ENCODE assay signal across 1 cellular context in the genomic region with DNA sequence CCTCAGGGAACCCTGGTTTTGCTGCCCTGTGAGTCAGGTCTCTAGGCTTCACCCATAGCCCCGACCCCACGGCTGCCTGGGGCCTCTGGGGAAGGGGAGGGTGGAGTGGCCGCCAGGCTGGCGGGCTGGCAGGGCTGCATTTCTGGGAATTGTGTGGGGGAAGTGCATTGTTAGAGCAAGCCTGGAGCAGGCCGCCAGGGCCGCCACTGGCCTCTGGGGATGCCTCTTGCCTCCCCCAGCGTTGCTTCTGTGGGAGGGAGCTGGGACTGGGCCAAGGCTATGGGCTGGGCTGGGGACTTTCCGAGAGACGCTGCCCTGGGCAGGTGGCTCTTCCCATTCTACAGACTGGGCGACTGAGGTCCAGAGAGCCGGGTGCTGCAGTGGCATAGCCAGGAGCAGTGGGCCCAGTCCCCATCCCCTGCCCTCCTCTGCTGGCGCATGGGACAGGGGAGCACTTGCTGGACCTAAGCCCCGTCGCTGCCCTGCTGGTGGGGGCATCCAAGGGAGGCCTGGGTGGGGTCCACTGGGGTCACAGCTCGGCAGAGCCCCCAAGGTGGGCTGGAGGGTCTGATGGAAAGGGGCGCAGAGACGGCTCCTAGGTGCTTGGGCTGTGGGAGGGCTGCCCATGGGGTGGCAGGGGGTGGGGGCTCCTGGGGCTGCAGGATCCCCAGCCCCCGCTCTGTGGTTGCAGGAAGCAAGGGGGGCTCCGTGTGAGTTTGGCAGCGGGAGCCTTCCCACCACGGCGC.
A peak's percentile ranks its signal among the peaks of the same experiment; 100 is the strongest.
TF ChIP-seq lines count a peak whose summit lies in the region.

No MANE protein-coding gene starts in this region.

TF ChIP-seq in HepG2, 621 proteins besides CTCF, POLR2A, EP300 and RAD21 (continued from another document and continues in another):
- TF ChIP-seq, protein P1, sequence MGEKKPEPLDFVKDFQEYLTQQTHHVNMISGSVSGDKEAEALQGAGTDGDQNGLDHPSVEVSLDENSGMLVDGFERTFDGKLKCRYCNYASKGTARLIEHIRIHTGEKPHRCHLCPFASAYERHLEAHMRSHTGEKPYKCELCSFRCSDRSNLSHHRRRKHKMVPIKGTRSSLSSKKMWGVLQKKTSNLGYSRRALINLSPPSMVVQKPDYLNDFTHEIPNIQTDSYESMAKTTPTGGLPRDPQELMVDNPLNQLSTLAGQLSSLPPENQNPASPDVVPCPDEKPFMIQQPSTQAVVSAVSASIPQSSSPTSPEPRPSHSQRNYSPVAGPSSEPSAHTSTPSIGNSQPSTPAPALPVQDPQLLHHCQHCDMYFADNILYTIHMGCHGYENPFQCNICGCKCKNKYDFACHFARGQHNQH (CRISPR knock-in tag; IDR thresholded peaks at IDR 0.05), result peak; percentile 56; the same call in 1 of the 2 replicates
- TF ChIP-seq, protein P2, sequence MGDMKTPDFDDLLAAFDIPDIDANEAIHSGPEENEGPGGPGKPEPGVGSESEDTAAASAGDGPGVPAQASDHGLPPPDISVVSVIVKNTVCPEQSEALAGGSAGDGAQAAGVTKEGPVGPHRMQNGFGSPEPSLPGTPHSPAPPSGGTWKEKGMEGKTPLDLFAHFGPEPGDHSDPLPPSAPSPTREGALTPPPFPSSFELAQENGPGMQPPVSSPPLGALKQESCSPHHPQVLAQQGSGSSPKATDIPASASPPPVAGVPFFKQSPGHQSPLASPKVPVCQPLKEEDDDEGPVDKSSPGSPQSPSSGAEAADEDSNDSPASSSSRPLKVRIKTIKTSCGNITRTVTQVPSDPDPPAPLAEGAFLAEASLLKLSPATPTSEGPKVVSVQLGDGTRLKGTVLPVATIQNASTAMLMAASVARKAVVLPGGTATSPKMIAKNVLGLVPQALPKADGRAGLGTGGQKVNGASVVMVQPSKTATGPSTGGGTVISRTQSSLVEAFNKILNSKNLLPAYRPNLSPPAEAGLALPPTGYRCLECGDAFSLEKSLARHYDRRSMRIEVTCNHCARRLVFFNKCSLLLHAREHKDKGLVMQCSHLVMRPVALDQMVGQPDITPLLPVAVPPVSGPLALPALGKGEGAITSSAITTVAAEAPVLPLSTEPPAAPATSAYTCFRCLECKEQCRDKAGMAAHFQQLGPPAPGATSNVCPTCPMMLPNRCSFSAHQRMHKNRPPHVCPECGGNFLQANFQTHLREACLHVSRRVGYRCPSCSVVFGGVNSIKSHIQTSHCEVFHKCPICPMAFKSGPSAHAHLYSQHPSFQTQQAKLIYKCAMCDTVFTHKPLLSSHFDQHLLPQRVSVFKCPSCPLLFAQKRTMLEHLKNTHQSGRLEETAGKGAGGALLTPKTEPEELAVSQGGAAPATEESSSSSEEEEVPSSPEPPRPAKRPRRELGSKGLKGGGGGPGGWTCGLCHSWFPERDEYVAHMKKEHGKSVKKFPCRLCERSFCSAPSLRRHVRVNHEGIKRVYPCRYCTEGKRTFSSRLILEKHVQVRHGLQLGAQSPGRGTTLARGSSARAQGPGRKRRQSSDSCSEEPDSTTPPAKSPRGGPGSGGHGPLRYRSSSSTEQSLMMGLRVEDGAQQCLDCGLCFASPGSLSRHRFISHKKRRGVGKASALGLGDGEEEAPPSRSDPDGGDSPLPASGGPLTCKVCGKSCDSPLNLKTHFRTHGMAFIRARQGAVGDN (CRISPR knock-in tag; IDR thresholded peaks at IDR 0.05), result peak; percentile 15
- TF ChIP-seq ZNF776 (CRISPR knock-in tag; IDR thresholded peaks at IDR 0.05) (peak; percentile 54; the same call in 1 of the 2 replicates), IKZF4 (CRISPR knock-in tag; IDR thresholded peaks at IDR 0.05; ENCODE audit: borderline replicate concordance, low read depth, not compliant biosample characterization) (no peak), SRF (IDR thresholded peaks at IDR 0.05; ENCODE audit: low read depth, low read length) (no peak), CHD2 (IDR thresholded peaks at IDR 0.05; ENCODE audit: low read depth, low read length) (no peak; the same call in 1 of the 2 replicates), ZNF550 (CRISPR knock-in tag; IDR thresholded peaks at IDR 0.05; ENCODE audit: borderline replicate concordance) (no peak), NR2F2 (IDR thresholded peaks at IDR 0.05; ENCODE audit: borderline replicate concordance, low read depth) (peak; percentile 46; the same call in 1 of the 2 replicates), ZNF3 (CRISPR knock-in tag; IDR thresholded peaks at IDR 0.05) (peak; percentile 68), ZNF615 (CRISPR knock-in tag; IDR thresholded peaks at IDR 0.05; ENCODE audit: borderline replicate concordance) (no peak; the same call in 1 of the 2 replicates), TBX3 (IDR thresholded peaks at IDR 0.05; ENCODE audit: borderline replicate concordance) (no peak), GTF3A (CRISPR knock-in tag; conservative IDR thresholded peaks at IDR 0.05) (no peak), HOXA5 (CRISPR knock-in tag; IDR thresholded peaks at IDR 0.05) (no peak), ELF3 (CRISPR knock-in tag; IDR thresholded peaks at IDR 0.05) (peak; percentile 68), ZFP36 (IDR thresholded peaks at IDR 0.05; ENCODE audit: borderline replicate concordance, low read depth, low read length, partially characterized antibody) (no peak), ZNF879 (CRISPR knock-in tag; IDR thresholded peaks at IDR 0.05) (no peak; the same call in none of the 2 replicates), ZNF431 (CRISPR knock-in tag; IDR thresholded peaks at IDR 0.05; ENCODE audit: borderline replicate concordance, low read depth) (no peak), ZNF746 (CRISPR knock-in tag; IDR thresholded peaks at IDR 0.05) (peak; percentile 87; the same call in 1 of the 2 replicates), FOSL2 (CRISPR knock-in tag; IDR thresholded peaks at IDR 0.05) (peak; percentile 64; the same call in 1 of the 2 replicates), JUNB (CRISPR knock-in tag; IDR thresholded peaks at IDR 0.05; ENCODE audit: borderline replicate concordance) (no peak), IKZF1 (IDR thresholded peaks at IDR 0.05) (no peak), ZC3H13 (CRISPR knock-in tag; IDR thresholded peaks at IDR 0.05) (0 out of 2 replicates have a peak, but pooled peaks have one; percentile 47), SRSF4 (IDR thresholded peaks at IDR 0.05; ENCODE audit: low read depth, low read length, poor library complexity, severe bottlenecking) (no peak)
- TF ChIP-seq, protein P3, sequence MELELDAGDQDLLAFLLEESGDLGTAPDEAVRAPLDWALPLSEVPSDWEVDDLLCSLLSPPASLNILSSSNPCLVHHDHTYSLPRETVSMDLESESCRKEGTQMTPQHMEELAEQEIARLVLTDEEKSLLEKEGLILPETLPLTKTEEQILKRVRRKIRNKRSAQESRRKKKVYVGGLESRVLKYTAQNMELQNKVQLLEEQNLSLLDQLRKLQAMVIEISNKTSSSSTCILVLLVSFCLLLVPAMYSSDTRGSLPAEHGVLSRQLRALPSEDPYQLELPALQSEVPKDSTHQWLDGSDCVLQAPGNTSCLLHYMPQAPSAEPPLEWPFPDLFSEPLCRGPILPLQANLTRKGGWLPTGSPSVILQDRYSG (CRISPR knock-in tag; IDR thresholded peaks at IDR 0.05), result no peak
- TF ChIP-seq, protein P4, sequence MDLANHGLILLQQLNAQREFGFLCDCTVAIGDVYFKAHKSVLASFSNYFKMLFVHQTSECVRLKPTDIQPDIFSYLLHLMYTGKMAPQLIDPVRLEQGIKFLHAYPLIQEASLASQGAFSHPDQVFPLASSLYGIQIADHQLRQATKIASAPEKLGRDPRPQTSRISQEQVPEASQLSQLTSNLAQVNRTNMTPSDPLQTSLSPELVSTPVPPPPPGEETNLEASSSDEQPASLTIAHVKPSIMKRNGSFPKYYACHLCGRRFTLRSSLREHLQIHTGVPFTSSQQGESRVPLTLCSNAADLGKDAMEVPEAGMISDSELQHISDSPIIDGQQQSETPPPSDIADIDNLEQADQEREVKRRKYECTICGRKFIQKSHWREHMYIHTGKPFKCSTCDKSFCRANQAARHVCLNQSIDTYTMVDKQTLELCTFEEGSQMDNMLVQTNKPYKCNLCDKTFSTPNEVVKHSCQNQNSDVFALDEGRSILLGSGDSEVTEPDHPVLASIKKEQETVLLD (CRISPR knock-in tag; IDR thresholded peaks at IDR 0.05; ENCODE audit: low read depth), result no peak; the same call in 1 of the 2 replicates
- TF ChIP-seq, protein P5, sequence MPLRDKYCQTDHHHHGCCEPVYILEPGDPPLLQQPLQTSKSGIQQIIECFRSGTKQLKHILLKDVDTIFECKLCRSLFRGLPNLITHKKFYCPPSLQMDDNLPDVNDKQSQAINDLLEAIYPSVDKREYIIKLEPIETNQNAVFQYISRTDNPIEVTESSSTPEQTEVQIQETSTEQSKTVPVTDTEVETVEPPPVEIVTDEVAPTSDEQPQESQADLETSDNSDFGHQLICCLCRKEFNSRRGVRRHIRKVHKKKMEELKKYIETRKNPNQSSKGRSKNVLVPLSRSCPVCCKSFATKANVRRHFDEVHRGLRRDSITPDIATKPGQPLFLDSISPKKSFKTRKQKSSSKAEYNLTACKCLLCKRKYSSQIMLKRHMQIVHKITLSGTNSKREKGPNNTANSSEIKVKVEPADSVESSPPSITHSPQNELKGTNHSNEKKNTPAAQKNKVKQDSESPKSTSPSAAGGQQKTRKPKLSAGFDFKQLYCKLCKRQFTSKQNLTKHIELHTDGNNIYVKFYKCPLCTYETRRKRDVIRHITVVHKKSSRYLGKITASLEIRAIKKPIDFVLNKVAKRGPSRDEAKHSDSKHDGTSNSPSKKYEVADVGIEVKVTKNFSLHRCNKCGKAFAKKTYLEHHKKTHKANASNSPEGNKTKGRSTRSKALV (CRISPR knock-in tag; IDR thresholded peaks at IDR 0.05), result peak; percentile 80
- TF ChIP-seq, protein P6, sequence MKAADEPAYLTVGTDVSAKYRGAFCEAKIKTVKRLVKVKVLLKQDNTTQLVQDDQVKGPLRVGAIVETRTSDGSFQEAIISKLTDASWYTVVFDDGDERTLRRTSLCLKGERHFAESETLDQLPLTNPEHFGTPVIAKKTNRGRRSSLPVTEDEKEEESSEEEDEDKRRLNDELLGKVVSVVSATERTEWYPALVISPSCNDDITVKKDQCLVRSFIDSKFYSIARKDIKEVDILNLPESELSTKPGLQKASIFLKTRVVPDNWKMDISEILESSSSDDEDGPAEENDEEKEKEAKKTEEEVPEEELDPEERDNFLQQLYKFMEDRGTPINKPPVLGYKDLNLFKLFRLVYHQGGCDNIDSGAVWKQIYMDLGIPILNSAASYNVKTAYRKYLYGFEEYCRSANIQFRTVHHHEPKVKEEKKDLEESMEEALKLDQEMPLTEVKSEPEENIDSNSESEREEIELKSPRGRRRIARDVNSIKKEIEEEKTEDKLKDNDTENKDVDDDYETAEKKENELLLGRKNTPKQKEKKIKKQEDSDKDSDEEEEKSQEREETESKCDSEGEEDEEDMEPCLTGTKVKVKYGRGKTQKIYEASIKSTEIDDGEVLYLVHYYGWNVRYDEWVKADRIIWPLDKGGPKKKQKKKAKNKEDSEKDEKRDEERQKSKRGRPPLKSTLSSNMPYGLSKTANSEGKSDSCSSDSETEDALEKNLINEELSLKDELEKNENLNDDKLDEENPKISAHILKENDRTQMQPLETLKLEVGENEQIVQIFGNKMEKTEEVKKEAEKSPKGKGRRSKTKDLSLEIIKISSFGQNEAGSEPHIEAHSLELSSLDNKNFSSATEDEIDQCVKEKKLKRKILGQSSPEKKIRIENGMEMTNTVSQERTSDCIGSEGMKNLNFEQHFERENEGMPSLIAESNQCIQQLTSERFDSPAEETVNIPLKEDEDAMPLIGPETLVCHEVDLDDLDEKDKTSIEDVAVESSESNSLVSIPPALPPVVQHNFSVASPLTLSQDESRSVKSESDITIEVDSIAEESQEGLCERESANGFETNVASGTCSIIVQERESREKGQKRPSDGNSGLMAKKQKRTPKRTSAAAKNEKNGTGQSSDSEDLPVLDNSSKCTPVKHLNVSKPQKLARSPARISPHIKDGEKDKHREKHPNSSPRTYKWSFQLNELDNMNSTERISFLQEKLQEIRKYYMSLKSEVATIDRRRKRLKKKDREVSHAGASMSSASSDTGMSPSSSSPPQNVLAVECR (CRISPR knock-in tag; IDR thresholded peaks at IDR 0.05; ENCODE audit: borderline replicate concordance), result peak; percentile 26
- TF ChIP-seq, protein P7, sequence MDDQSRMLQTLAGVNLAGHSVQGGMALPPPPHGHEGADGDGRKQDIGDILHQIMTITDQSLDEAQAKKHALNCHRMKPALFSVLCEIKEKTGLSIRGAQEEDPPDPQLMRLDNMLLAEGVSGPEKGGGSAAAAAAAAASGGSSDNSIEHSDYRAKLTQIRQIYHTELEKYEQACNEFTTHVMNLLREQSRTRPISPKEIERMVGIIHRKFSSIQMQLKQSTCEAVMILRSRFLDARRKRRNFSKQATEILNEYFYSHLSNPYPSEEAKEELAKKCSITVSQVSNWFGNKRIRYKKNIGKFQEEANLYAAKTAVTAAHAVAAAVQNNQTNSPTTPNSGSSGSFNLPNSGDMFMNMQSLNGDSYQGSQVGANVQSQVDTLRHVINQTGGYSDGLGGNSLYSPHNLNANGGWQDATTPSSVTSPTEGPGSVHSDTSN (CRISPR knock-in tag; IDR thresholded peaks at IDR 0.05; ENCODE audit: borderline replicate concordance), result no peak
- TF ChIP-seq, protein P8, sequence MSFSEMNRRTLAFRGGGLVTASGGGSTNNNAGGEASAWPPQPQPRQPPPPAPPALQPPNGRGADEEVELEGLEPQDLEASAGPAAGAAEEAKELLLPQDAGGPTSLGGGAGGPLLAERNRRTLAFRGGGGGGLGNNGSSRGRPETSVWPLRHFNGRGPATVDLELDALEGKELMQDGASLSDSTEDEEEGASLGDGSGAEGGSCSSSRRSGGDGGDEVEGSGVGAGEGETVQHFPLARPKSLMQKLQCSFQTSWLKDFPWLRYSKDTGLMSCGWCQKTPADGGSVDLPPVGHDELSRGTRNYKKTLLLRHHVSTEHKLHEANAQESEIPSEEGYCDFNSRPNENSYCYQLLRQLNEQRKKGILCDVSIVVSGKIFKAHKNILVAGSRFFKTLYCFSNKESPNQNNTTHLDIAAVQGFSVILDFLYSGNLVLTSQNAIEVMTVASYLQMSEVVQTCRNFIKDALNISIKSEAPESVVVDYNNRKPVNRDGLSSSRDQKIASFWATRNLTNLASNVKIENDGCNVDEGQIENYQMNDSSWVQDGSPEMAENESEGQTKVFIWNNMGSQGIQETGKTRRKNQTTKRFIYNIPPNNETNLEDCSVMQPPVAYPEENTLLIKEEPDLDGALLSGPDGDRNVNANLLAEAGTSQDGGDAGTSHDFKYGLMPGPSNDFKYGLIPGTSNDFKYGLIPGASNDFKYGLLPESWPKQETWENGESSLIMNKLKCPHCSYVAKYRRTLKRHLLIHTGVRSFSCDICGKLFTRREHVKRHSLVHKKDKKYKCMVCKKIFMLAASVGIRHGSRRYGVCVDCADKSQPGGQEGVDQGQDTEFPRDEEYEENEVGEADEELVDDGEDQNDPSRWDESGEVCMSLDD (CRISPR knock-in tag; IDR thresholded peaks at IDR 0.05; ENCODE audit: borderline replicate concordance), result no peak
- TF ChIP-seq, protein P9, sequence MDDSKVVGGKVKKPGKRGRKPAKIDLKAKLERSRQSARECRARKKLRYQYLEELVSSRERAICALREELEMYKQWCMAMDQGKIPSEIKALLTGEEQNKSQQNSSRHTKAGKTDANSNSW (CRISPR knock-in tag; IDR thresholded peaks at IDR 0.05; ENCODE audit: borderline replicate concordance), result peak; percentile 56; the same call in 1 of the 2 replicates
- TF ChIP-seq, protein P10, sequence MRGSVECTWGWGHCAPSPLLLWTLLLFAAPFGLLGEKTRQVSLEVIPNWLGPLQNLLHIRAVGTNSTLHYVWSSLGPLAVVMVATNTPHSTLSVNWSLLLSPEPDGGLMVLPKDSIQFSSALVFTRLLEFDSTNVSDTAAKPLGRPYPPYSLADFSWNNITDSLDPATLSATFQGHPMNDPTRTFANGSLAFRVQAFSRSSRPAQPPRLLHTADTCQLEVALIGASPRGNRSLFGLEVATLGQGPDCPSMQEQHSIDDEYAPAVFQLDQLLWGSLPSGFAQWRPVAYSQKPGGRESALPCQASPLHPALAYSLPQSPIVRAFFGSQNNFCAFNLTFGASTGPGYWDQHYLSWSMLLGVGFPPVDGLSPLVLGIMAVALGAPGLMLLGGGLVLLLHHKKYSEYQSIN (CRISPR knock-in tag; IDR thresholded peaks at IDR 0.05; ENCODE audit: borderline replicate concordance), result no peak
